9 cellular contexts compared by ENCODE assay signal in genomic region chr2:140648390-140648789, GRCh38.
"Had no signal": no experiment of that assay in that cellular context is flagged by ENCODE, and none has a peak within 500 bp of the region (broad histone marks: within the 10 kb centered on the region; RNA-seq: fewer than 3 reads in every experiment).

No MANE protein-coding gene starts in this region.

- H3K27ac ChIP-seq: HL-60 had no signal

- DNase-seq: H9, HCEC 1CT, IMR-90, KG1 had no signal

- FAIRE-seq: H1, H54, K562 had no signal

- ATAC-seq: GM23338, K562 had no signal

- H3K4me3 ChIP-seq: GM23338, K562 had no signal

- H3K4me2 ChIP-seq: GM23338 had no signal

- H2AFZ ChIP-seq: GM23338 had no signal
